ENCODE assay signal across 22 cellular contexts in the genomic region with DNA sequence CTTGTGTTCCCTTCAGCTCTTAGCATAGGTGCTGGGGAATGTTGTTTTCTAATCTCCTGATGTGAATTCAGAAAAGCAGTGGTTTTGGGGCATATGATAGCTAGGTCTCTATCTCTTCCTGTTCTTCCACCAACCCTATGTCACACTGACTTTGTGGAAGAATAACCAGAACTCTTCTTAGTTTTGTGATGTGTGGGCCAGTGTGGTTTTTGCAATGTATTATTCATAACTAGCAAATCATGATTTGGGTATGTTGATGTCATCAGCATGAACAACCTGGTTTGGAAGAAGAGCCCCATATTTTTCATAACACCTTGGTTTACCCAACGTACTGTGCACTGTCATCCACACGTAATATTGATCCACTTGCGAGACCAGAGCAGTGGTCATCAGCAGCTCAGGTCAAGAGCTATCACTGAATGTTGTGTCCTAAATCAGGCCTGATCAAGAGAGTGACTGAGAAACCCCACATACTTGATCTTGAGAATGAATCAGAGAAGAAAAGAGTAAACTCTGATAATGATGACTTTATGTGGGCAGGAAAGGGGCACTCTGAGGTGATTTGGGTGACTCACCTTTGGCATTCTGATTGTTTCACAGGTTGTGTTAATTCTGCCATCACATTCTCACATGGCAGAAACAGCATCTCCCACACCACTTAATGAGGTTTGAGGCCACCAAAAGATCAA. TPM values are rescaled to one million over a fixed set of nuclear protein-coding genes. Genes with fewer than 3 reads are reported as not detected.
A peak's percentile ranks its signal among the peaks of the same experiment; 100 is the strongest.
DNase-seq lines count a peak whose midpoint lies in the region; ATAC-seq lines count a peak whose summit lies in the region.
"Had no signal": no experiment of that assay in that cellular context is flagged by ENCODE, and none has a peak within 500 bp of the region (broad histone marks: within the 10 kb centered on the region; RNA-seq: fewer than 3 reads in every experiment).

No MANE protein-coding gene starts in this region.

- intact Hi-C loops in activated naive CD4-positive, alpha-beta T cell treated with anti-CD3 and anti-CD28 coated beads for 36 hours (cut with micrococcal nuclease): loop anchor here (5.0 kb wide), 1 partner anchor 100 kb away; no protein-coding TSS in a partner anchor
- intact Hi-C loops in Right ventricle myocardium inferior (cut with DNase I): no loop called here

- ATAC-seq in GM19463 (IDR thresholded peaks at IDR 0.05; ENCODE audit: unreplicated experiment) (peak; percentile 33), HG02678 (IDR thresholded peaks at IDR 0.05; ENCODE audit: unreplicated experiment) (no peak), Right ventricle myocardium inferior (no peak)
- peak; percentile 86 for ATAC-seq in activated naive CD8-positive, alpha-beta T cell treated with anti-CD3 and anti-CD28 coated beads, Interleukin-2, amount 50 U/mL, for 24 hours
- ATAC-seq in stimulated activated memory B cell treated with anti-CD40 and anti-IgM and Interleukin-4, amounts not matched to agents 10 μg/mL and 1 μg/mL and 100 μg/mL, for 72 hours: peak; percentile 54

- H3K9me3 Mint-ChIP-seq in activated naive CD4-positive, alpha-beta T cell treated with anti-CD3 and anti-CD28 coated beads for 36 hours: no peaks in the 10 kb centered on the region
- H3K9me3 Mint-ChIP-seq in activated naive CD8-positive, alpha-beta T cell treated with anti-CD3 and anti-CD28 coated beads, Interleukin-2, amount 50 U/mL, for 24 hours: no peaks in the 10 kb centered on the region
- H3K9me3 Mint-ChIP-seq in stimulated activated memory B cell treated with anti-CD40 and anti-IgM and Interleukin-4, amounts not matched to agents 10 μg/mL and 1 μg/mL and 100 μg/mL, for 72 hours: no peaks in the 10 kb centered on the region

- CTCF ChIA-PET in activated naive CD4-positive, alpha-beta T cell treated with anti-CD3 and anti-CD28 coated beads for 36 hours (lab: Charles Lee): interaction anchor here (0.6 kb wide), 1 partner anchor 42 kb away, joined by 3 read pairs; no protein-coding TSS in a partner anchor

- H3K36me3 Mint-ChIP-seq in activated naive CD4-positive, alpha-beta T cell treated with anti-CD3 and anti-CD28 coated beads for 36 hours (ENCODE audit: low read depth): no peaks in the 10 kb centered on the region
- H3K36me3 Mint-ChIP-seq in activated naive CD8-positive, alpha-beta T cell treated with anti-CD3 and anti-CD28 coated beads, Interleukin-2, amount 50 U/mL, for 24 hours (ENCODE audit: low read depth): peaks cover 1% of the 10 kb centered on the region
- H3K36me3 Mint-ChIP-seq in stimulated activated memory B cell treated with anti-CD40 and anti-IgM and Interleukin-4, amounts not matched to agents 10 μg/mL and 1 μg/mL and 100 μg/mL, for 72 hours: no peaks in the 10 kb centered on the region

- H3K27ac Mint-ChIP-seq in activated naive CD4-positive, alpha-beta T cell treated with anti-CD3 and anti-CD28 coated beads for 36 hours: peak overlapping the region; percentile 70
- H3K27ac Mint-ChIP-seq in activated naive CD8-positive, alpha-beta T cell treated with anti-CD3 and anti-CD28 coated beads, Interleukin-2, amount 50 U/mL, for 24 hours: peak overlapping the region; percentile 91
- peak overlapping the region; percentile 93 for H3K27ac Mint-ChIP-seq in stimulated activated memory B cell treated with anti-CD40 and anti-IgM and Interleukin-4, amounts not matched to agents 10 μg/mL and 1 μg/mL and 100 μg/mL, for 72 hours

- no peak overlapping the region for H3K4me3 Mint-ChIP-seq in activated naive CD4-positive, alpha-beta T cell treated with anti-CD3 and anti-CD28 coated beads for 36 hours
- no peak overlapping the region for H3K4me3 Mint-ChIP-seq in activated naive CD8-positive, alpha-beta T cell treated with anti-CD3 and anti-CD28 coated beads, Interleukin-2, amount 50 U/mL, for 24 hours
- H3K4me3 Mint-ChIP-seq in stimulated activated memory B cell treated with anti-CD40 and anti-IgM and Interleukin-4, amounts not matched to agents 10 μg/mL and 1 μg/mL and 100 μg/mL, for 72 hours: no peak overlapping the region
- H3K4me3 Mint-ChIP-seq: neural crest cell had no signal

- H3K27me3 Mint-ChIP-seq in activated naive CD4-positive, alpha-beta T cell treated with anti-CD3 and anti-CD28 coated beads for 36 hours (ENCODE audit: low read depth): peaks cover 5% of the 10 kb centered on the region
- peaks cover 26% of the 10 kb centered on the region for H3K27me3 Mint-ChIP-seq in activated naive CD8-positive, alpha-beta T cell treated with anti-CD3 and anti-CD28 coated beads, Interleukin-2, amount 50 U/mL, for 24 hours
- no peaks in the 10 kb centered on the region for H3K27me3 Mint-ChIP-seq in stimulated activated memory B cell treated with anti-CD40 and anti-IgM and Interleukin-4, amounts not matched to agents 10 μg/mL and 1 μg/mL and 100 μg/mL, for 72 hours

- peaks cover 4% of the 10 kb centered on the region for H3K4me1 Mint-ChIP-seq in activated naive CD4-positive, alpha-beta T cell treated with anti-CD3 and anti-CD28 coated beads for 36 hours (ENCODE audit: low read depth)
- peaks cover 35% of the 10 kb centered on the region for H3K4me1 Mint-ChIP-seq in activated naive CD8-positive, alpha-beta T cell treated with anti-CD3 and anti-CD28 coated beads, Interleukin-2, amount 50 U/mL, for 24 hours
- peaks cover 38% of the 10 kb centered on the region for H3K4me1 Mint-ChIP-seq in stimulated activated memory B cell treated with anti-CD40 and anti-IgM and Interleukin-4, amounts not matched to agents 10 μg/mL and 1 μg/mL and 100 μg/mL, for 72 hours

- DNase-seq in activated naive CD4-positive, alpha-beta T cell treated with anti-CD3 and anti-CD28 coated beads for 36 hours: peak; percentile 51
- DNase-seq in activated naive CD4-positive, alpha-beta T cell treated with Interleukin-2 at 50 U/mL for 16 hours: no peak
- DNase-seq in activated naive CD8-positive, alpha-beta T cell treated with anti-CD3 and anti-CD28 coated beads, Interleukin-2, amount 50 U/mL, for 24 hours: peak; percentile 6
- no peak for DNase-seq in SIG-M5 (lab: John Stamatoyannopoulos, UW)
- DNase-seq in Right ventricle myocardium inferior (ENCODE audit: missing footprints): no peak
- DNase-seq: anterior cingulate cortex, COR-L47, hippocampal formation, NCI-H1092, NCI-H2107, NCI-H524 treated with DMSO at 0.1 percent for 48 hours had no signal

RNA-seq across cellular contexts. Expression of gene MS4A6E, which starts 19.4 kb away (rescaled TPM):
- not detected for total RNA-seq in activated naive CD4-positive, alpha-beta T cell treated with anti-CD3 and anti-CD28 coated beads for 36 hours
- total RNA-seq in Right ventricle myocardium inferior: not detected
- total RNA-seq: H4; kidney epithelial cell; neural crest cell; OCI-LY7; pulmonary artery endothelial cell; SJSA1; suprapubic skin; T-helper 2 cell treated with Interferon-gamma antibody and Interleukin-4, amounts not matched to agents 100 ng/mL and 5 ng/mL, for 36 hours had no signal

RNA-seq across cellular contexts. Expression of gene MS4A4A, which starts 27.2 kb away (rescaled TPM):
- not detected for total RNA-seq in activated naive CD4-positive, alpha-beta T cell treated with anti-CD3 and anti-CD28 coated beads for 36 hours
- total RNA-seq in Right ventricle myocardium inferior: 23.8 TPM
- total RNA-seq: kidney epithelial cell; neural crest cell; OCI-LY7; pulmonary artery endothelial cell; T-helper 2 cell treated with Interferon-gamma antibody and Interleukin-4, amounts not matched to agents 100 ng/mL and 5 ng/mL, for 36 hours had no signal

Comparison
In these comparisons a context has a peak if more than half of its experiments do, and no peak if none do; other contexts are left out.
1. DNase-seq: peak in activated naive CD4-positive, alpha-beta T cell treated with anti-CD3 and anti-CD28 coated beads for 36 hours (single experiment) and activated naive CD8-positive, alpha-beta T cell treated with anti-CD3 and anti-CD28 coated beads, Interleukin-2, amount 50 U/mL, for 24 hours (single experiment); none in activated naive CD4-positive, alpha-beta T cell treated with Interleukin-2 at 50 U/mL for 16 hours (single experiment), SIG-M5 (single experiment) and Right ventricle myocardium inferior (single experiment).
2. ATAC-seq: peak in GM19463 (single experiment), activated naive CD8-positive, alpha-beta T cell treated with anti-CD3 and anti-CD28 coated beads, Interleukin-2, amount 50 U/mL, for 24 hours (single experiment) and stimulated activated memory B cell treated with anti-CD40 and anti-IgM and Interleukin-4, amounts not matched to agents 10 μg/mL and 1 μg/mL and 100 μg/mL, for 72 hours (single experiment); none in HG02678 (single experiment) and Right ventricle myocardium inferior (single experiment).
3. RNA of gene MS4A4A, which starts 27.2 kb away (total RNA-seq): 23.8 TPM in Right ventricle myocardium inferior (single experiment); not detected in activated naive CD4-positive, alpha-beta T cell treated with anti-CD3 and anti-CD28 coated beads for 36 hours; every median in the first group is over 10 times any median in the second.
4. Peak in every context shown above with its lines, with median percentiles within 50 percentile points of each other: H3K27ac Mint-ChIP-seq.